ENCODE assay signal across 11 cellular contexts in the genomic region with DNA sequence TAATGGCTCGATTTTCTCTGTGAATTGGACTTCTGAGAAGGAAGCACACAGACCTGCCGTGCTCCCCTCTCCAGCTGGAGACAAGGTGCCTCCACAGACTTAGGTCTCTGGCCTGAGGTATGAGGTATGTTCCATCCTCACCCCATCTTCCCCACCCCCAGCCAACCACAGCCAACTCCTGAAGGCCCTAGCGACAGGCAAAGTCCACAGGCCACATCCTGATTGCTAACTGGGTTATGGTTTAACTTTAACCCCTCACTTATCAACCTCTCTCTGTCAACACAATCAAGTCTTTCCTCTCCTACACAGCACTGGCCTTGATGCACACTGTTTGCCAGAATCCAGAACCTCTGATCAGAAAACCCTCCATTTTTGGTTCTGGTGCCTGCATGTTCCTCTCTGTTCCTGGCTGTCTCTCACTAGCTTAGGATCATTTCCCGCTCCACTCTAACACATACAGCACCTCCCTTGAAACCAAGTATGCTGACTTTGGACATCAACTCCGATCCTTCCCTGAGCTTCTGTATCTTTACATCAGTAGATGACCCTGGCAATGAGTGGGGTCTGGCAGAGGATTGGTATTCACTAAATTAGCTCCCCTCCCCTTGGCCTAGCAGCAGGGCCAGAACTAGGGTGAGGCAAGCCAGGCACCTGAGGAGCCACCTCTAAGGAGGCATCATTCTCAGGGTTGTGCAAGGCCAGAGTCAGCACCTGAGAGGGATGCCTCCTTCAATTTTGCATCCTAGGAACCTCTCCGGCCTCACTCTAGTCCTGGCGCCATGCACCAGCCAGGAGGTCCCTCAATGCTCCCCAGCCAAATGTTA. TPM values are rescaled to one million over a fixed set of nuclear protein-coding genes. Genes with fewer than 3 reads are reported as not detected.
DNase-seq lines count a peak whose midpoint lies in the region; ATAC-seq and TF ChIP-seq lines count a peak whose summit lies in the region.
"Had no signal": no experiment of that assay in that cellular context is flagged by ENCODE, and none has a peak within 500 bp of the region (broad histone marks: within the 10 kb centered on the region; RNA-seq: fewer than 3 reads in every experiment).

No MANE protein-coding gene starts in this region.

- POLR2A ChIA-PET in CD4-positive, alpha-beta memory T cell (lab: Charles Lee; ENCODE audit: partially characterized antibody) = interaction anchor here (0.6 to 5.6 kb wide), 20 partner anchors 12 to 232 kb away, joined by 3 to 83 read pairs (median 8); partner anchors contain the start of genes CD3D, CD3E, JAML and MPZL2
- POLR2A ChIA-PET in PC-3 (lab: Charles Lee; ENCODE audit: unreplicated experiment) = no interaction called here

- H3K27me3 Mint-ChIP-seq in CD4-positive, alpha-beta memory T cell = no peaks in the 10 kb centered on the region
- H3K27me3 Mint-ChIP-seq: stimulated activated naive CD8-positive, alpha-beta T cell treated with anti-CD3 and anti-CD28 coated beads, Interleukin-15, Interleukin-2, amounts not matched to agents 100 ng/mL and 50 ng/mL, for 24 hours had no signal

- BruUV-seq in PC-3 (replicated peaks; lab: Mats Ljungman, UMichigan) = no TSS peak

- peak; percentile 73 to 88 (median 80) for DNase-seq in CD4-positive, alpha-beta memory T cell
- DNase-seq in activated CD8-positive, alpha-beta memory T cell treated with anti-CD3 and anti-CD28 coated beads for 24 hours = peak; percentile 80
- DNase-seq in left colon = peak; percentile 81 to 89
- no peak for DNase-seq in AML-193 (lab: John Stamatoyannopoulos, UW)
- no peak for DNase-seq in PC-3

- H4K20me1 ChIP-seq in PC-3 (ENCODE audit: low read length) = no peaks in the 10 kb centered on the region

- peaks cover 85% of the 10 kb centered on the region for H3K4me1 ChIP-seq in CD4-positive, alpha-beta memory T cell (ENCODE audit: insufficient read depth, low read length)
- peaks cover 5% of the 10 kb centered on the region; the same call in 1 of the 2 replicates for H3K4me1 ChIP-seq in PC-3 (ENCODE audit: insufficient read depth, low read length)
- H3K4me1 ChIP-seq: parathyroid adenoma had no signal

- intact Hi-C loops in CD4-positive, alpha-beta memory T cell (cut with micrococcal nuclease) = loop anchor here (2.0 kb wide), 1 partner anchor 14 kb away; no protein-coding TSS in a partner anchor
- intact Hi-C loops in left colon (cut with DNase I, micrococcal nuclease) = no loop called here
- intact Hi-C loops in PC-3 (cut with micrococcal nuclease) = no loop called here

- H3K27ac ChIP-seq in CD4-positive, alpha-beta memory T cell (ENCODE audit: low read depth, low read length) = no peak overlapping the region
- no peak overlapping the region for H3K27ac ChIP-seq in PC-3 (ENCODE audit: low read length)
- H3K27ac ChIP-seq: KMS-11, parathyroid adenoma had no signal

- H3F3A ChIP-seq in PC-3 (ENCODE audit: low read length, unreplicated experiment) = no peaks in the 10 kb centered on the region

- H2AFZ ChIP-seq in PC-3 (ENCODE audit: low read length) = no peak overlapping the region
- H2AFZ ChIP-seq: parathyroid adenoma had no signal

- no peak for TF ChIP-seq CTCF in PC-3 (conservative IDR thresholded peaks at IDR 0.05; ENCODE audit: low read depth, low read length)

- CTCF ChIA-PET in CD4-positive, alpha-beta memory T cell (lab: Charles Lee; ENCODE audit: partially characterized antibody) = interaction anchor here (0.7 to 2.0 kb wide), 19 partner anchors 8 to 156 kb away, joined by 3 to 22 read pairs (median 6); partner anchors contain the start of genes CD3D, JAML, MPZL3 and UBE4A
- CTCF ChIA-PET in PC-3 (lab: Charles Lee) = no interaction called here

- peaks cover 8% of the 10 kb centered on the region for H3K36me3 ChIP-seq in CD4-positive, alpha-beta memory T cell (ENCODE audit: insufficient read depth, low read length)
- H3K36me3 ChIP-seq in PC-3 (ENCODE audit: low read depth, low read length) = no peaks in the 10 kb centered on the region

- no peaks in the 10 kb centered on the region for H3K79me2 ChIP-seq in PC-3 (ENCODE audit: low read length)
- H3K79me2 ChIP-seq: parathyroid adenoma had no signal

- no peak overlapping the region for H3K4me3 ChIP-seq in CD4-positive, alpha-beta memory T cell (ENCODE audit: low read length in 2 of 2)
- no peak overlapping the region for H3K4me3 ChIP-seq in PC-3 (ENCODE audit: low read length)

- H3K4me3 Mint-ChIP-seq in CD4-positive, alpha-beta memory T cell = no peak overlapping the region
- H3K4me3 Mint-ChIP-seq: stimulated activated naive CD8-positive, alpha-beta T cell treated with anti-CD3 and anti-CD28 coated beads, Interleukin-15, Interleukin-2, amounts not matched to agents 100 ng/mL and 50 ng/mL, for 24 hours had no signal

- no peak overlapping the region for H3K27ac Mint-ChIP-seq in CD4-positive, alpha-beta memory T cell
- H3K27ac Mint-ChIP-seq: stimulated activated naive CD8-positive, alpha-beta T cell treated with anti-CD3 and anti-CD28 coated beads, Interleukin-15, Interleukin-2, amounts not matched to agents 100 ng/mL and 50 ng/mL, for 24 hours had no signal

- no peaks in the 10 kb centered on the region for H3K9me2 ChIP-seq in PC-3 (replicated peaks; ENCODE audit: low read length)

- no peak overlapping the region for H3K4me2 ChIP-seq in PC-3 (ENCODE audit: low read length)
- H3K4me2 ChIP-seq: KMS-11 had no signal

- peaks cover 12 to 30% (median 21%) of the 10 kb centered on the region in 4 donors for H3K4me1 Mint-ChIP-seq in CD4-positive, alpha-beta memory T cell

- peaks cover 14 to 34% of the 10 kb centered on the region in 2 donors for H3K36me3 Mint-ChIP-seq in CD4-positive, alpha-beta memory T cell

- no peaks in the 10 kb centered on the region for H3K9me3 Mint-ChIP-seq in CD4-positive, alpha-beta memory T cell
- H3K9me3 Mint-ChIP-seq: stimulated activated naive CD8-positive, alpha-beta T cell treated with anti-CD3 and anti-CD28 coated beads, Interleukin-15, Interleukin-2, amounts not matched to agents 100 ng/mL and 50 ng/mL, for 24 hours had no signal

- H3K27me3 ChIP-seq in CD4-positive, alpha-beta memory T cell (ENCODE audit: insufficient read depth, low read length) = no peaks in the 10 kb centered on the region
- peaks cover 14% of the 10 kb centered on the region for H3K27me3 ChIP-seq in PC-3 (ENCODE audit: low read length)

- H3K9ac ChIP-seq in PC-3 (ENCODE audit: low read length) = no peak overlapping the region
- H3K9ac ChIP-seq: KMS-11, parathyroid adenoma had no signal

- ATAC-seq in HG03139 (IDR thresholded peaks at IDR 0.05; ENCODE audit: unreplicated experiment) (peak; percentile 63), left colon (peak; percentile 95), GM19395 (IDR thresholded peaks at IDR 0.05; ENCODE audit: unreplicated experiment) (no peak), HG02610 (IDR thresholded peaks at IDR 0.05; ENCODE audit: unreplicated experiment) (no peak), PC-3 (no peak)

- H3K9me3 ChIP-seq in CD4-positive, alpha-beta memory T cell (ENCODE audit: control insufficient read depth in 1 of 2, low read length in 2 of 2) = no peaks in the 10 kb centered on the region
- no peaks in the 10 kb centered on the region for H3K9me3 ChIP-seq in PC-3 (ENCODE audit: low read length)

RNA-seq across cellular contexts. Expression of gene JAML, which starts 22.0 kb away (rescaled TPM):
- total RNA-seq in CD4-positive, alpha-beta memory T cell = 100 to 1,000 TPM; 115 to 116 TPM
- 100 to 1,000 TPM; 169 to 194 TPM for polyA plus RNA-seq in CD4-positive, alpha-beta memory T cell
- total RNA-seq in left colon (1 to 10 TPM; 4.9 to 6.7 TPM), PC-3 (2014; rRNA removed) (not detected in 2 replicates)

RNA-seq across cellular contexts. Expression of gene SCN2B, which starts 26.4 kb away (rescaled TPM):
- total RNA-seq in CD4-positive, alpha-beta memory T cell = not detected
- polyA plus RNA-seq in CD4-positive, alpha-beta memory T cell = not detected
- total RNA-seq in left colon (under 1 TPM; 0.06 to 0.47 TPM), PC-3 (2014; rRNA removed) (0.12 TPM in 1 of 2 replicates, not detected in the other)

RNA-seq across cellular contexts. Expression of gene MPZL3, which starts 49.4 kb away (rescaled TPM):
- total RNA-seq in CD4-positive, alpha-beta memory T cell = 10 to 100 TPM; 29.9 to 32.0 TPM
- polyA plus RNA-seq in CD4-positive, alpha-beta memory T cell = 10 to 100 TPM; 12.3 to 12.6 TPM
- total RNA-seq in left colon = 10 to 100 TPM in 1 of 2 donors, 1 to 10 TPM in 1; 6.3 to 12.8 TPM
- total RNA-seq in PC-3 (2014; rRNA removed) = 7.0 and 8.4 TPM in 2 replicates

RNA-seq across cellular contexts. Expression of gene SCN4B, which starts 50.2 kb away (rescaled TPM):
- total RNA-seq in CD4-positive, alpha-beta memory T cell = not detected
- polyA plus RNA-seq in CD4-positive, alpha-beta memory T cell = not detected
- total RNA-seq in left colon (1 to 10 TPM in 1 of 2 donors, under 1 TPM in 1; 0.67 to 1.6 TPM), PC-3 (2014; rRNA removed) (not detected in 2 replicates)

Comparison
In these comparisons a context has a peak if more than half of its experiments do, and no peak if none do; other contexts are left out.
1. DNase-seq: peak in CD4-positive, alpha-beta memory T cell (5 of 5), activated CD8-positive, alpha-beta memory T cell treated with anti-CD3 and anti-CD28 coated beads for 24 hours (single experiment) and left colon (2 of 2); none in AML-193 (0 of 2) and PC-3 (single experiment).
2. ATAC-seq: peak in HG03139 (single experiment) and left colon (single experiment); none in GM19395 (single experiment), HG02610 (single experiment) and PC-3 (single experiment).
3. RNA of gene JAML, which starts 22.0 kb away (total RNA-seq): 115 to 116 TPM in CD4-positive, alpha-beta memory T cell; 4.9 to 6.7 TPM in left colon and not detected in PC-3; every median in the first group is over 10 times any median in the second.